ENCODE assay signal across 19 cellular contexts in the genomic region with DNA sequence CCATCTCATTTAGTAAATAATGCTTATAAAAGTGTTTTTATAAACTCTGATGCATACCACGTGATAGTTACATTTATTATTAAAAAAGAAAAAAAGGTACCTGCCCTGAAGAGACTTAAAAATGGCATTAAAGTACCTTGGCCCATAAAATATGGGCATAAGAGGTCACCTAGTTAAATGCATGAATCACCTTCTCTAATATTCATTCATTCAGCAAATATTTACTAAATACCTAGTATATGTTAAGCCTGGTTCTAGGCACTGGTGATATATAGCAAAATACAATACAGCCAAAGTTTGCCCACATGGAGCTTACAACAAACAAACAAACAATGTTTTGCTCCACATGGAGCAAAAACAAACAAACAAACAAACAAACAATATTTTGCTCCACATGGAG.
DNase-seq lines count a peak whose midpoint lies in the region; ATAC-seq, FAIRE-seq and TF ChIP-seq lines count a peak whose summit lies in the region.
"Had no signal": no experiment of that assay in that cellular context is flagged by ENCODE, and none has a peak within 500 bp of the region (broad histone marks: within the 10 kb centered on the region; RNA-seq: fewer than 3 reads in every experiment).

No MANE protein-coding gene starts in this region.

- TF ChIP-seq CTCF in A549 (IDR thresholded peaks at IDR 0.05) = no peak
- TF ChIP-seq CTCF in brain microvascular endothelial cell (IDR thresholded peaks at IDR 0.05; ENCODE audit: low read depth, low read length, missing control alignments) = no peak
- no peak for TF ChIP-seq CTCF in smooth muscle cell (IDR thresholded peaks at IDR 0.05; ENCODE audit: borderline replicate concordance, insufficient read depth, poor library complexity, severe bottlenecking)
- TF ChIP-seq CTCF in endothelial cell (IDR thresholded peaks at IDR 0.05; ENCODE audit: unreplicated experiment) = no peak

- POLR2A ChIA-PET in A549 (lab: Yijun Ruan, JAX) = no interaction called here

- H3K27me3 ChIP-seq in brain microvascular endothelial cell (replicated peaks) (no peaks in the 10 kb centered on the region), smooth muscle cell (ENCODE audit: low read depth) (no peaks in the 10 kb centered on the region)

- in situ Hi-C loops in brain microvascular endothelial cell (cut with HindIII; ENCODE audit: low pct_ligation_motif_present, low sequenced_read_pairs) = no loop called here

- no peak overlapping the region for H2AFZ ChIP-seq in smooth muscle cell (ENCODE audit: low read depth)
- H2AFZ ChIP-seq: GM23248 had no signal

- no peak overlapping the region for H3K4me3 ChIP-seq in A549
- H3K4me3 ChIP-seq in brain microvascular endothelial cell (ENCODE audit: low read depth, low read length) = no peak overlapping the region
- no peak overlapping the region for H3K4me3 ChIP-seq in smooth muscle cell
- H3K4me3 ChIP-seq: GM12878, GM23248 had no signal

- H3K4me2 ChIP-seq in A549 (peak overlapping the region; percentile 51), smooth muscle cell (no peak overlapping the region)

- H3K9ac ChIP-seq in smooth muscle cell (ENCODE audit: low read depth) = no peak overlapping the region
- H3K9ac ChIP-seq: GM23248 had no signal

- no peak for ATAC-seq in A549
- ATAC-seq: GM12878 had no signal

- peaks cover 29% of the 10 kb centered on the region for H3K4me1 Mint-ChIP-seq in endothelial cell (ENCODE audit: unreplicated experiment)

- H3K36me3 ChIP-seq in brain microvascular endothelial cell (replicated peaks) (no peaks in the 10 kb centered on the region), smooth muscle cell (ENCODE audit: low read depth) (no peaks in the 10 kb centered on the region)

- no peaks in the 10 kb centered on the region for H3K9me3 Mint-ChIP-seq in endothelial cell (ENCODE audit: unreplicated experiment)
- H3K9me3 Mint-ChIP-seq: CD4-positive, alpha-beta T cell had no signal

- no peak overlapping the region for H3K4me3 Mint-ChIP-seq in endothelial cell (ENCODE audit: unreplicated experiment)
- H3K4me3 Mint-ChIP-seq: CD4-positive, alpha-beta T cell had no signal

- no peak for TF ChIP-seq POLR2A in A549 (IDR thresholded peaks at IDR 0.05; ENCODE audit: low read length)
- TF ChIP-seq POLR2A in H54 (IDR thresholded peaks at IDR 0.05; ENCODE audit: low read depth, low read length) = no peak

- FAIRE-seq in A549 (lab: Jason Lieb, UNC) = no peak
- peak; percentile 36 for FAIRE-seq in H54 (lab: Jason Lieb, UNC)
- FAIRE-seq: D721Med, GM12878, GM19239, HTR-8/SVneo had no signal

- TF ChIP-seq RAD21 in A549 (conservative IDR thresholded peaks at IDR 0.05 in 1 of 2, IDR thresholded peaks at IDR 0.05 in 1 of 2) = no peak

- TF ChIP-seq EP300 in A549 (IDR thresholded peaks at IDR 0.05) = no peak

- no peak for DNase-seq in A549 (ENCODE audit: low read depth in 1 of 2, low spot score in 1 of 2)
- no peak for DNase-seq in H54 (ENCODE audit: insufficient read length, low spot score)
- DNase-seq in brain microvascular endothelial cell = no peak
- no peak for DNase-seq in smooth muscle cell (lab: John Stamatoyannopoulos, UW; ENCODE audit: unreplicated experiment)
- DNase-seq in UCSD-AML1 (lab: John Stamatoyannopoulos, UW; ENCODE audit: unreplicated experiment) = no peak
- DNase-seq in endothelial cell (ENCODE audit: low spot score) = no peak
- no peak for DNase-seq in pons (ENCODE audit: low spot score)
- DNase-seq: AML-193; Caco-2; CD4-positive, alpha-beta T cell; DMS79 treated with DMSO at 0.1 percent for 48 hours; HCEC 1CT; KG1 had no signal

- no peak overlapping the region for H3K27ac Mint-ChIP-seq in endothelial cell (ENCODE audit: unreplicated experiment)
- H3K27ac Mint-ChIP-seq: CD4-positive, alpha-beta T cell had no signal

- peak overlapping the region; percentile 84 to 96 for H3K27ac ChIP-seq in A549
- peak overlapping the region; percentile 59 for H3K27ac ChIP-seq in brain microvascular endothelial cell
- peak overlapping the region; percentile 84 for H3K27ac ChIP-seq in smooth muscle cell (ENCODE audit: low read depth)
- H3K27ac ChIP-seq: C4-2B, GM23248 had no signal

- whole genome bisulfite sequencing in A549 (ENCODE audit: missing lambda C conversion rate) = 79% methylated on average over 1 of the region's 1 CpG
- WGBS in smooth muscle cell (ENCODE audit: low lambda C conversion rate) = 88% methylated on average over 1 of the region's 1 CpG

- H3K9me3 ChIP-seq in A549 (peaks cover 2% of the 10 kb centered on the region; the same call in 2 of the 3 replicates), smooth muscle cell (replicated peaks; ENCODE audit: low read depth) (no peaks in the 10 kb centered on the region)
- H3K9me3 ChIP-seq: Caco-2 had no signal

- H3K4me1 ChIP-seq in A549 (peaks cover 78% of the 10 kb centered on the region), smooth muscle cell (ENCODE audit: low read depth) (peaks cover 15% of the 10 kb centered on the region)

- H3K79me2 ChIP-seq in smooth muscle cell (ENCODE audit: low read depth) = no peaks in the 10 kb centered on the region

- CTCF ChIA-PET in A549 (lab: Yijun Ruan, JAX) = no interaction called here

- peaks cover 8% of the 10 kb centered on the region for H3K36me3 Mint-ChIP-seq in endothelial cell (ENCODE audit: low read depth, unreplicated experiment)

- H3F3A ChIP-seq in smooth muscle cell (ENCODE audit: low read depth) = peaks cover 19% of the 10 kb centered on the region

- no peaks in the 10 kb centered on the region for H4K20me1 ChIP-seq in smooth muscle cell (ENCODE audit: low read depth)

- H3K27me3 Mint-ChIP-seq in endothelial cell (ENCODE audit: unreplicated experiment) = no peaks in the 10 kb centered on the region
- H3K27me3 Mint-ChIP-seq: CD4-positive, alpha-beta T cell had no signal

TF ChIP-seq in A549, 52 proteins besides CTCF, POLR2A, EP300 and RAD21:
- TF ChIP-seq EHMT2 (IDR thresholded peaks at IDR 0.05; ENCODE audit: low read depth) (no peak), PHF8 (IDR thresholded peaks at IDR 0.05; ENCODE audit: borderline replicate concordance, low read depth) (no peak), HDAC2 (IDR thresholded peaks at IDR 0.05) (no peak), CEBPB (IDR thresholded peaks at IDR 0.05) (no peak), ZNF302 (CRISPR knock-in tag; IDR thresholded peaks at IDR 0.05) (no peak), EHF (CRISPR knock-in tag; IDR thresholded peaks at IDR 0.05) (no peak), TP53 (CRISPR knock-in tag; IDR thresholded peaks at IDR 0.05) (no peak), CBX8 (IDR thresholded peaks at IDR 0.05) (no peak), CBX2 (IDR thresholded peaks at IDR 0.05; ENCODE audit: borderline replicate concordance, low read depth) (no peak), ESRRA (IDR thresholded peaks at IDR 0.05; ENCODE audit: borderline replicate concordance, low read length) (no peak), HOXB13 (CRISPR knock-in tag; IDR thresholded peaks at IDR 0.05; ENCODE audit: low read depth) (no peak)
- TF ChIP-seq, protein P1, sequence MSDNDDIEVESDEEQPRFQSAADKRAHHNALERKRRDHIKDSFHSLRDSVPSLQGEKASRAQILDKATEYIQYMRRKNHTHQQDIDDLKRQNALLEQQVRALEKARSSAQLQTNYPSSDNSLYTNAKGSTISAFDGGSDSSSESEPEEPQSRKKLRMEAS (IDR thresholded peaks at IDR 0.05) = no peak
- TF ChIP-seq, protein P2, sequence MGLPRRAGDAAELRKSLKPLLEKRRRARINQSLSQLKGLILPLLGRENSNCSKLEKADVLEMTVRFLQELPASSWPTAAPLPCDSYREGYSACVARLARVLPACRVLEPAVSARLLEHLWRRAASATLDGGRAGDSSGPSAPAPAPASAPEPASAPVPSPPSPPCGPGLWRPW (IDR thresholded peaks at IDR 0.05) = no peak
